ENCODE assay signal across 3 cellular contexts in genomic region chr11:109046284-109046992, GRCh38.
TF ChIP-seq lines count a peak whose summit lies in the region.

No MANE protein-coding gene starts in this region.

TF ChIP-seq in SK-N-SH, 30 proteins besides CTCF, POLR2A, EP300 and RAD21 (continued from another document):
- TF ChIP-seq GABPA (IDR thresholded peaks at IDR 0.05; ENCODE audit: low read depth), result no peak

TF ChIP-seq in SK-N-SH treated with all-trans-retinoic acid at 6 μM for 48 hours, 23 proteins besides CTCF, POLR2A, EP300 and RAD21 (continued from another document):
- TF ChIP-seq CSRNP3 (CRISPR knock-in tag; IDR thresholded peaks at IDR 0.05), result no peak
- TF ChIP-seq TCF4 (CRISPR knock-in tag; IDR thresholded peaks at IDR 0.05; ENCODE audit: borderline replicate concordance), result no peak

TF ChIP-seq in WTC11, 78 proteins besides CTCF, POLR2A, EP300 and RAD21:
- TF ChIP-seq PREB (CRISPR knock-in tag; IDR thresholded peaks at IDR 0.05; ENCODE audit: borderline replicate concordance), result no peak
- no peak for TF ChIP-seq NFE2L1 (CRISPR knock-in tag; IDR thresholded peaks at IDR 0.05)
- no peak for TF ChIP-seq RELA (CRISPR knock-in tag; IDR thresholded peaks at IDR 0.05; ENCODE audit: borderline replicate concordance)
- no peak for TF ChIP-seq NFYB (CRISPR knock-in tag; conservative IDR thresholded peaks at IDR 0.05; ENCODE audit: low read depth)
- no peak for TF ChIP-seq TEAD1 (CRISPR knock-in tag; IDR thresholded peaks at IDR 0.05)
- no peak for TF ChIP-seq ZSCAN18 (CRISPR knock-in tag; IDR thresholded peaks at IDR 0.05)
- no peak for TF ChIP-seq ARID4B (CRISPR knock-in tag; IDR thresholded peaks at IDR 0.05; ENCODE audit: borderline replicate concordance)
- TF ChIP-seq EMX1 (CRISPR knock-in tag; IDR thresholded peaks at IDR 0.05), result no peak
- no peak for TF ChIP-seq ZBTB21 (CRISPR knock-in tag; IDR thresholded peaks at IDR 0.05; ENCODE audit: borderline replicate concordance)
- no peak for TF ChIP-seq NR2C2 (CRISPR knock-in tag; IDR thresholded peaks at IDR 0.05)
- no peak for TF ChIP-seq GRHL2 (CRISPR knock-in tag; IDR thresholded peaks at IDR 0.05; ENCODE audit: insufficient replicate concordance, severe bottlenecking)
- no peak for TF ChIP-seq E2F5 (CRISPR knock-in tag; IDR thresholded peaks at IDR 0.05)
- TF ChIP-seq ZNF416 (CRISPR knock-in tag; IDR thresholded peaks at IDR 0.05), result no peak
